1 cellular context compared by ENCODE assay signal in genomic region chr4:41169256-41169655, GRCh38.
TF ChIP-seq lines count a peak whose summit lies in the region.

No MANE protein-coding gene starts in this region.

TF ChIP-seq in WTC11, 78 proteins besides CTCF, POLR2A, EP300 and RAD21 (continued from another document):
- TF ChIP-seq ZNF532 (CRISPR knock-in tag; IDR thresholded peaks at IDR 0.05; ENCODE audit: borderline replicate concordance) (no peak), ZNF219 (CRISPR knock-in tag; IDR thresholded peaks at IDR 0.05; ENCODE audit: borderline replicate concordance) (no peak), RELA (CRISPR knock-in tag; IDR thresholded peaks at IDR 0.05; ENCODE audit: borderline replicate concordance) (no peak), HMGXB4 (CRISPR knock-in tag; IDR thresholded peaks at IDR 0.05) (no peak), ZSCAN18 (CRISPR knock-in tag; IDR thresholded peaks at IDR 0.05) (no peak), E2F4 (CRISPR knock-in tag; IDR thresholded peaks at IDR 0.05; ENCODE audit: borderline replicate concordance, low read depth) (no peak), MXD4 (CRISPR knock-in tag; IDR thresholded peaks at IDR 0.05; ENCODE audit: borderline replicate concordance) (no peak)
